ENCODE assay signal across 5 cellular contexts in the genomic region with DNA sequence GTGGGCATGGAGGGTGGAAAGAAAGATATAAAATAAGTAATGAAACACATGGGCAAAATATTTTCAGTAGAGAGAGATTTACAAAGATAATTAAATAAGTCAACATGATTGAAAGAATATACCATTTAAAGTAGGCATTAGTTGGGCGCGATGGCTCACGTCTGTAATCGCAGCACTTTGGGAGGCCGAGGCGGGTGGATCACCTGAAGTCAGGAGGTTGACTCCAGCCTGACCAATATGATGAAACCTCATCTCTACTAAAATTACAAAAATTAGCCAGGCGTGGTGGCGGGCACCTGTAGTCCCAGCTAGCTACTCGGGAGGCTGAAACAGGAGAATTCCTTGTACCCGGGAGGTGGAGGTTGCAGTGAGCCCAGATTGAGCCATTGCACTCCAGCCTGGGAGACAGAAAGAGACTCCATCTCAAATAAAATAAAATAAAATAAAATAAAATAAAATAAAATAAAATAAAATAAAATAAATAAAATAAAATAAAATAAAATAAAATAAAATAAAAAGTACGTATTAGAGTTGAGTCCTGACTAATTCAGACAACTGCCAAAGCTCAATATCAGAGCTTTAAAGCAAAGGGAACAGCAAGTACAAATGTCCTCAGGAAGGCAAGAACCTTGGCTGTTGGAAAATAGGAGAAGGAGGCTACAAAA. TPM values are rescaled to one million over a fixed set of nuclear protein-coding genes. Genes with fewer than 3 reads are reported as not detected.
"Had no signal": no experiment of that assay in that cellular context is flagged by ENCODE, and none has a peak within 500 bp of the region (broad histone marks: within the 10 kb centered on the region; RNA-seq: fewer than 3 reads in every experiment).

No MANE protein-coding gene starts in this region.

RNA-seq across cellular contexts. Expression of gene TYRP1, which starts 15.6 kb away (rescaled TPM):
- total RNA-seq: GM23248, GM23338, H1, H9, HFFc6 had no signal
